ENCODE assay signal across 8 cellular contexts in the genomic region with DNA sequence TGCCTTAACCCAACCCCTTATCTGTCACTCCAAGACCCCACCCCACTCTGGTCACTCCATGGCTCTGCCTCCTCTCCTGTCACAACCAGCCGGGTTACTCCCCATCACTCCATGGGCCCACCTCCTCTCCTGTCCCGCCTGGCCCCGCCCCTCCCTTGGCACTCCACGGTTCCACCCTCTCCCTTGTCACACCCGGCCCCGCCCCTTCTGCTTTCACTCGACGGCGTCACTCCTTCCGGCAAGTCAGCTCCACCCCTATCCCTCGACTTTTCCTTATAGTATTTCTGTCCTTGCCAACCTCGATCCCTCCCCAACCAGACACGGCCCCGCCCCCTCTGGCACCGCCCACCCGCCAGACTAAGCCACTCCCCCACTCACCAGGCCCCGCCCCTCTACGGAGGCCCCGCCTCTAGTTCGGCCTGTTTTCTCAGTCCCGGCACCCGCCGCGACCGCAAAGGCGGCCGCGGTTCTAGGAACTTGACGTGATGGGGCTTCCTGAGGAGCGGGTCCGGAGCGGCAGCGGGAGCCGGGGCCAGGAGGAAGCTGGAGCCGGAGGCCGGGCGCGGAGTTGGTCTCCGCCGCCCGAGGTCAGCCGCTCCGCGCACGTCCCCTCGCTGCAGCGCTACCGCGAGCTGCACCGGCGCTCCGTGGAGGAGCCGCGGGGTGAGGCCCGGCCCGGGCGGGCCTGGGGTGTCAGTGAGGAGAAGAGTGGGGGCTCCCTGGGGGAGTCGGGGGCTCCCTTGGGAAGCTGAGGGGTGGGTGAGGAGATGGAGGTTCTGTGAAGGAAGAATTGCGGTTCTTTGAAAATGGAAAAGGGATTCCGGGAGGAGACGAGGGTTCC. TPM values are rescaled to one million over a fixed set of nuclear protein-coding genes. Genes with fewer than 3 reads are reported as not detected.
DNase-seq lines count a peak whose midpoint lies in the region; ATAC-seq and TF ChIP-seq lines count a peak whose summit lies in the region.

A gene with protein sequence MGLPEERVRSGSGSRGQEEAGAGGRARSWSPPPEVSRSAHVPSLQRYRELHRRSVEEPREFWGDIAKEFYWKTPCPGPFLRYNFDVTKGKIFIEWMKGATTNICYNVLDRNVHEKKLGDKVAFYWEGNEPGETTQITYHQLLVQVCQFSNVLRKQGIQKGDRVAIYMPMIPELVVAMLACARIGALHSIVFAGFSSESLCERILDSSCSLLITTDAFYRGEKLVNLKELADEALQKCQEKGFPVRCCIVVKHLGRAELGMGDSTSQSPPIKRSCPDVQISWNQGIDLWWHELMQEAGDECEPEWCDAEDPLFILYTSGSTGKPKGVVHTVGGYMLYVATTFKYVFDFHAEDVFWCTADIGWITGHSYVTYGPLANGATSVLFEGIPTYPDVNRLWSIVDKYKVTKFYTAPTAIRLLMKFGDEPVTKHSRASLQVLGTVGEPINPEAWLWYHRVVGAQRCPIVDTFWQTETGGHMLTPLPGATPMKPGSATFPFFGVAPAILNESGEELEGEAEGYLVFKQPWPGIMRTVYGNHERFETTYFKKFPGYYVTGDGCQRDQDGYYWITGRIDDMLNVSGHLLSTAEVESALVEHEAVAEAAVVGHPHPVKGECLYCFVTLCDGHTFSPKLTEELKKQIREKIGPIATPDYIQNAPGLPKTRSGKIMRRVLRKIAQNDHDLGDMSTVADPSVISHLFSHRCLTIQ (plus strand): TSS at position 452 of the 841 bp plus-strand sequence. CDS start 34 bp downstream, at position 486.

- H3K27ac Mint-ChIP-seq in Caco-2 (ENCODE audit: unreplicated experiment), result peak within 1 kb of the TSS; percentile 84
- H3K27ac Mint-ChIP-seq in IgD-negative memory B cell, result peak within 1 kb of the TSS in 2 of 3 donors; percentile 4 to 23

- H3K4me2 ChIP-seq in PC-3 (ENCODE audit: low read length), result peak within 1 kb of the TSS; percentile 90

- H3K36me3 Mint-ChIP-seq in Caco-2 (ENCODE audit: insufficient read depth, unreplicated experiment) (peaks cover 22% of the 10 kb centered on the region), IgD-negative memory B cell (no peaks in the 10 kb centered on the region)

- H3K36me3 ChIP-seq in Caco-2 (ENCODE audit: control insufficient read depth, insufficient read depth, low read length) (no peaks in the 10 kb centered on the region), PC-3 (ENCODE audit: low read depth, low read length) (no peaks in the 10 kb centered on the region)

- peaks cover 32% of the 10 kb centered on the region for H3K79me2 ChIP-seq in PC-3 (ENCODE audit: low read length)

- peak within 1 kb of the TSS; percentile 86 for H3K4me3 Mint-ChIP-seq in Caco-2 (ENCODE audit: unreplicated experiment)
- peak within 1 kb of the TSS; percentile 72 to 96 (median 88) for H3K4me3 Mint-ChIP-seq in IgD-negative memory B cell

- ATAC-seq in GM21515 (IDR thresholded peaks at IDR 0.05; ENCODE audit: unreplicated experiment) (peak; percentile 70), PC-3 (peak; percentile 85)

- H3K4me3 ChIP-seq in Caco-2 (ENCODE audit: low read depth, low read length), result peak within 1 kb of the TSS; percentile 71
- H3K4me3 ChIP-seq in PC-3 (ENCODE audit: low read length), result peak within 1 kb of the TSS; percentile 84
- peak within 1 kb of the TSS; percentile 95 for H3K4me3 ChIP-seq in epithelial cell of proximal tubule (ENCODE audit: low read depth, low read length)

- H3K27me3 ChIP-seq in Caco-2 (replicated peaks; ENCODE audit: control insufficient read depth, insufficient read depth, low read length) (no peaks in the 10 kb centered on the region), PC-3 (ENCODE audit: low read length) (no peaks in the 10 kb centered on the region)

- TF ChIP-seq CTCF in Caco-2 (IDR thresholded peaks at IDR 0.05; ENCODE audit: insufficient read depth in 1 of 2, low read depth in 1 of 2, low read length in 1 of 2, severe bottlenecking in 1 of 2, unreplicated experiment in 1 of 2), result peak in 1 of 2 experiments; percentile 0
- no peak for TF ChIP-seq CTCF in PC-3 (conservative IDR thresholded peaks at IDR 0.05; ENCODE audit: low read depth, low read length)
- TF ChIP-seq CTCF in epithelial cell of proximal tubule (conservative IDR thresholded peaks at IDR 0.05; ENCODE audit: low read depth, low read length), result no peak

- H3K4me1 Mint-ChIP-seq in Caco-2 (ENCODE audit: low read depth, unreplicated experiment), result peaks cover 50% of the 10 kb centered on the region
- peaks cover 13 to 37% (median 35%) of the 10 kb centered on the region in 3 donors for H3K4me1 Mint-ChIP-seq in IgD-negative memory B cell

- H3K4me1 ChIP-seq in Caco-2 (peaks cover 33% of the 10 kb centered on the region), PC-3 (ENCODE audit: insufficient read depth, low read length) (peaks cover 20% of the 10 kb centered on the region)

- no peaks in the 10 kb centered on the region for H4K20me1 ChIP-seq in PC-3 (ENCODE audit: low read length)

- H3K27ac ChIP-seq in PC-3 (ENCODE audit: low read length), result peak within 1 kb of the TSS; percentile 52

- H3K27me3 Mint-ChIP-seq in Caco-2 (ENCODE audit: insufficient read depth, unreplicated experiment), result no peaks in the 10 kb centered on the region
- H3K27me3 Mint-ChIP-seq in IgD-negative memory B cell, result peaks cover 10% of the 10 kb centered on the region

- H3K9me3 ChIP-seq in Caco-2, result no peaks in the 10 kb centered on the region
- no peaks in the 10 kb centered on the region for H3K9me3 ChIP-seq in PC-3 (ENCODE audit: low read length)

- POLR2A ChIA-PET in Caco-2 (lab: Charles Lee), result interaction anchor here (0.5 to 4.0 kb wide), 20 partner anchors 14 to 1363 kb away, joined by 3 to 86 read pairs (median 10); a partner anchor contains a TSS
- POLR2A ChIA-PET in PC-3 (lab: Charles Lee; ENCODE audit: unreplicated experiment), result interaction anchor here (0.6 to 0.7 kb wide), 2 partner anchors 36 to 481 kb away, joined by 9 to 11 read pairs; no protein-coding TSS in a partner anchor

- intact Hi-C loops in Caco-2 (cut with micrococcal nuclease; ENCODE audit: unreplicated experiment) (loop anchor here (1.0 to 5.0 kb wide), 9 partner anchors 28 to 1076 kb away; a partner anchor contains a TSS), PC-3 (cut with micrococcal nuclease) (loop anchor here (1.0 kb wide), 1 partner anchor 31 kb away; no protein-coding TSS in a partner anchor)

- peak; percentile 100 for DNase-seq in Caco-2
- peak; percentile 98 for DNase-seq in PC-3
- peak; percentile 99 for DNase-seq in activated T-cell treated with anti-CD3 and anti-CD28 coated beads, Interleukin-2, amount 50 U/mL, for 1 hour
- peak; percentile 86 for DNase-seq in epithelial cell of proximal tubule (ENCODE audit: low read depth)
- DNase-seq in mucosa of gallbladder (ENCODE audit: low spot score), result peak; percentile 99
- DNase-seq in stimulated activated CD8-positive, alpha-beta memory T cell treated with anti-CD3 and anti-CD28 coated beads, Interleukin-4, amount 100 ng/mL, for 24 hours (ENCODE audit: low read depth), result peak; percentile 87

- no peaks in the 10 kb centered on the region for H3K9me3 Mint-ChIP-seq in Caco-2 (ENCODE audit: unreplicated experiment)
- H3K9me3 Mint-ChIP-seq in IgD-negative memory B cell, result no peaks in the 10 kb centered on the region

- no peaks in the 10 kb centered on the region for H3F3A ChIP-seq in PC-3 (ENCODE audit: low read length, unreplicated experiment)

- H3K9me2 ChIP-seq in PC-3 (replicated peaks; ENCODE audit: low read length), result no peaks in the 10 kb centered on the region

- CTCF ChIA-PET in Caco-2 (lab: Charles Lee) (interaction anchor here (0.6 to 7.1 kb wide), 42 partner anchors 12 to 1508 kb away, joined by 3 to 331 read pairs (median 4); a partner anchor contains a TSS), PC-3 (lab: Charles Lee) (interaction anchor here (0.5 to 1.3 kb wide), 9 partner anchors 24 to 305 kb away, joined by 3 to 28 read pairs (median 4); a partner anchor contains a TSS)

- peak within 1 kb of the TSS; percentile 89 for H2AFZ ChIP-seq in PC-3 (ENCODE audit: low read length)

- no TSS peak for BruUV-seq in Caco-2 (replicated peaks; lab: Mats Ljungman, UMichigan)
- no TSS peak for BruUV-seq in PC-3 (replicated peaks; lab: Mats Ljungman, UMichigan)

- H3K9ac ChIP-seq in PC-3 (ENCODE audit: low read length), result peak within 1 kb of the TSS; percentile 86

RNA-seq across cellular contexts. Expression of the gene that starts here (rescaled TPM):
- 64.5 and 76.0 TPM in 2 replicates for total RNA-seq in Caco-2 (2022)
- 4.2 TPM for polyA plus RNA-seq in IgD-negative memory B cell
- 78.9 and 125 TPM in 2 replicates for total RNA-seq in PC-3 (2014; rRNA removed)
- 24.3 and 28.1 TPM in 2 replicates for total RNA-seq in epithelial cell of proximal tubule
- total RNA-seq in mucosa of gallbladder, result 98.1 TPM

Comparison
In these comparisons a context has a peak if more than half of its experiments do, and no peak if none do; other contexts are left out.
1. Peak in every context shown above with its lines: DNase-seq, ATAC-seq, H3K4me3 ChIP-seq and H3K27ac ChIP-seq.